14 cellular contexts compared by ENCODE assay signal in the genomic region with DNA sequence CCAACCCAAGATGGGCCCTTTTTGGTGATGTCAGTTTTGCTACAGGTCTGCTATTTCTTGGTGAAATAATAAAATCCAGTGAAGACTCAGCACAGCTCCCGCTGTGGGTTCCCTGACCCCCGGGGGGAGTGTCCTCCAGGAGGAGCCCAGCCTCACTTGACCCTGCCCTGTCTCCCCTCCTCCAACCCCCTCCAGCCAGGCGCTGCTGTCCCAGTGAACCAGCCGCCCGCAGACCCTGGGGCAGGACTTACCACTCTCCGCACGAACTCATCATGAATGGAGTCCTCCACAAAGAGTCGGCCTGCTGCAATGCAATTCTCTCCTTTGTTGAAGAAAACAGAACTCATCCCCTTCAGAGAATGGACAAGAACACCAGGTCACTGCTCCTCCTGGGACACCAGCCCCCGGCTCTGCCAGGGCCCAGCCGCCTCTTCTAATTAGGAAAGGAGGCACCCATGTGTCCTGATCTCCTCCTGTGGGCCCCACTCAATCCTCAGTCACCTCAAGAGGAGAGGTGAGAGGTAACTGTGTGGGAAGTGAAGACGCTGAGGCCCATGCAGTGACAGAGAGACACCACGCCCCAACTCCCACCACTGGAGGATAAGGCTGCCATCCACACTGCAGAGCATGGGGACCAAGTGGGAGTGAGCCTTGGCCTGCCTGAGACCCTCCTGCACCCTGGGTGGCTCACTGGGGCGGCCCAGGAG.
"Had no signal": no experiment of that assay in that cellular context is flagged by ENCODE, and none has a peak within 500 bp of the region (broad histone marks: within the 10 kb centered on the region; RNA-seq: fewer than 3 reads in every experiment).

No MANE protein-coding gene starts in this region.

- H3K27me3 Mint-ChIP-seq: activated CD4-positive, alpha-beta T cell treated with anti-CD3 and anti-CD28 coated beads, Interleukin-2, amount 10 ng/mL, durations not matched to agents 7 days and 5 days; stimulated activated naive CD8-positive, alpha-beta T cell treated with anti-CD3 and anti-CD28 coated beads, Interleukin-15, amount 100 ng/mL, for 72 hours had no signal

- H3K9me3 Mint-ChIP-seq: activated CD4-positive, alpha-beta T cell treated with anti-CD3 and anti-CD28 coated beads, Interleukin-2, amount 10 ng/mL, durations not matched to agents 7 days and 5 days; mesothelial cell of epicardium; stimulated activated naive CD8-positive, alpha-beta T cell treated with anti-CD3 and anti-CD28 coated beads, Interleukin-15, amount 100 ng/mL, for 72 hours had no signal

- DNase-seq: activated CD4-positive, alpha-beta T cell treated with anti-CD3 and anti-CD28 coated beads, Interleukin-2, amount 10 ng/mL, durations not matched to agents 7 days and 5 days; activated CD4-positive, CD25-positive, alpha-beta regulatory T cell; activated naive CD4-positive, alpha-beta T cell treated with Interleukin-2 at 50 U/mL for 16 hours; activated T-cell treated with anti-CD3 and anti-CD28 coated beads, Interleukin-2, amount 50 U/mL, for 48 hours; heart right ventricle; kidney glomerular epithelial cell; nucleus accumbens; SHP77 treated with DMSO at 0.1 percent for 48 hours; stimulated activated CD4-positive, alpha-beta T cell treated with anti-CD3 and anti-CD28 coated beads, Interleukin-15, amount 100 ng/mL, for 24 hours; stimulated activated CD4-positive, alpha-beta T cell treated with anti-CD3 and anti-CD28 coated beads, Interleukin-4, amount 100 ng/mL, for 24 hours; stimulated activated naive CD8-positive, alpha-beta T cell treated with anti-CD3 and anti-CD28 coated beads, Interleukin-15, amount 100 ng/mL, for 72 hours; T-helper 2 cell; thyroid gland had no signal

- H3K4me3 ChIP-seq: heart right ventricle, thyroid gland had no signal

- H3K36me3 ChIP-seq: thyroid gland had no signal

- H3K9me3 ChIP-seq: heart right ventricle, thyroid gland had no signal

- H3K4me1 ChIP-seq: heart right ventricle, thyroid gland had no signal

- H3K27ac Mint-ChIP-seq: activated CD4-positive, alpha-beta T cell treated with anti-CD3 and anti-CD28 coated beads, Interleukin-2, amount 10 ng/mL, durations not matched to agents 7 days and 5 days; mesothelial cell of epicardium had no signal

- H3K27me3 ChIP-seq: heart right ventricle, thyroid gland had no signal

- H3K4me1 Mint-ChIP-seq: activated CD4-positive, alpha-beta T cell treated with anti-CD3 and anti-CD28 coated beads, Interleukin-2, amount 10 ng/mL, durations not matched to agents 7 days and 5 days; mesothelial cell of epicardium; stimulated activated naive CD8-positive, alpha-beta T cell treated with anti-CD3 and anti-CD28 coated beads, Interleukin-15, amount 100 ng/mL, for 72 hours had no signal

- H3K27ac ChIP-seq: heart right ventricle, thyroid gland had no signal

- H3K4me3 Mint-ChIP-seq: activated CD4-positive, alpha-beta T cell treated with anti-CD3 and anti-CD28 coated beads, Interleukin-2, amount 10 ng/mL, durations not matched to agents 7 days and 5 days; mesothelial cell of epicardium; stimulated activated naive CD8-positive, alpha-beta T cell treated with anti-CD3 and anti-CD28 coated beads, Interleukin-15, amount 100 ng/mL, for 72 hours had no signal

- H3K36me3 Mint-ChIP-seq: mesothelial cell of epicardium had no signal
